In genomic region chr3:138609898-138610266, GRCh38 we compare ENCODE assay signal across 9 cellular contexts. TPM values are rescaled to one million over a fixed set of nuclear protein-coding genes. Genes with fewer than 3 reads are reported as not detected.
DNase-seq lines count a peak whose midpoint lies in the region; ATAC-seq, FAIRE-seq and TF ChIP-seq lines count a peak whose summit lies in the region.
"Had no signal": no experiment of that assay in that cellular context is flagged by ENCODE, and none has a peak within 500 bp of the region (broad histone marks: within the 10 kb centered on the region; RNA-seq: fewer than 3 reads in every experiment).

No MANE protein-coding gene starts in this region.

- no peak overlapping the region for H2BK20ac ChIP-seq in H1 (ENCODE audit: low read length)

- TF ChIP-seq EP300 in H1 (IDR thresholded peaks at IDR 0.05; ENCODE audit: borderline replicate concordance in 1 of 2, low read depth in 2 of 2, low read length in 2 of 2): no peak

- POLR2A ChIA-PET in H1 (lab: Charles Lee; ENCODE audit: partially characterized antibody): interaction anchor here (1.0 to 2.2 kb wide), 3 partner anchors 12 to 21 kb away, joined by 3 to 16 read pairs (median 3); partner anchors contain the start of gene CEP70

- H3K36me3 Mint-ChIP-seq in Calu3 (ENCODE audit: insufficient read depth, unreplicated experiment): peaks cover 23% of the 10 kb centered on the region

- TF ChIP-seq POLR2A in NB4 (IDR thresholded peaks at IDR 0.05; ENCODE audit: extremely low read depth, insufficient read length): no peak
- no peak for TF ChIP-seq POLR2A in H1 (IDR thresholded peaks at IDR 0.05; ENCODE audit: control extremely low read depth in 1 of 2, low read depth in 2 of 2, low read length in 2 of 2)

- no peak overlapping the region for H3K14ac ChIP-seq in H1 (ENCODE audit: insufficient read length)

- no peaks in the 10 kb centered on the region for H3K9me3 ChIP-seq in H1 (ENCODE audit: insufficient read depth in 2 of 2, low read depth in 1 of 2, low read length in 1 of 2)

- no peak overlapping the region for H4K8ac ChIP-seq in H1 (ENCODE audit: extremely low read depth, insufficient read depth, low read length)

- H3K18ac ChIP-seq in H1 (ENCODE audit: extremely low read depth, low read length): no peak overlapping the region

- intact Hi-C loops in Calu3 (cut with micrococcal nuclease; ENCODE audit: unreplicated experiment): no loop called here

- no peaks in the 10 kb centered on the region for H3K9me3 Mint-ChIP-seq in Calu3 (ENCODE audit: low read depth, unreplicated experiment)

- CTCF ChIA-PET in Calu3 (lab: Charles Lee): interaction anchor here (0.6 to 1.8 kb wide), 2 partner anchors 15 to 305 kb away, joined by 4 to 8 read pairs; partner anchors contain the start of gene CEP70
- CTCF ChIA-PET in H1 (lab: Charles Lee; ENCODE audit: partially characterized antibody): interaction anchor here (1.2 kb wide), 2 partner anchors 16 to 323 kb away, joined by 3 read pairs; partner anchors contain the start of gene CEP70

- no peak overlapping the region for H2BK5ac ChIP-seq in H1 (ENCODE audit: low read depth, low read length)

- H2BK12ac ChIP-seq in H1 (ENCODE audit: low read depth, low read length): no peak overlapping the region

- H4K20me1 ChIP-seq in H1 (replicated peaks in 1 of 2; ENCODE audit: control insufficient read depth in 1 of 2, insufficient read depth in 2 of 2, low read length in 2 of 2): no peaks in the 10 kb centered on the region

- peak overlapping the region; percentile 79 for H3K4me3 Mint-ChIP-seq in Calu3 (ENCODE audit: low read depth, unreplicated experiment)

- TF ChIP-seq CTCF in Calu3 (IDR thresholded peaks at IDR 0.05; ENCODE audit: unreplicated experiment) (no peak), NB4 (IDR thresholded peaks at IDR 0.05; ENCODE audit: low read depth, low read length) (no peak), H1 (IDR thresholded peaks at IDR 0.05; ENCODE audit: control extremely low read depth in 1 of 3, insufficient read depth in 1 of 3, low read depth in 1 of 3, low read length in 3 of 3) (no peak)

- H2BK120ac ChIP-seq in H1 (replicated peaks; ENCODE audit: low read depth, low read length): no peak overlapping the region

- TF ChIP-seq RAD21 in H1 (IDR thresholded peaks at IDR 0.05 in 1 of 2, conservative IDR thresholded peaks at IDR 0.05 in 1 of 2; ENCODE audit: low read depth in 2 of 2, low read length in 2 of 2): no peak

- H3K27me3 Mint-ChIP-seq in Calu3 (ENCODE audit: unreplicated experiment): no peaks in the 10 kb centered on the region

- DNase-seq in Calu3 (no peak), NB4 (ENCODE audit: low read depth) (no peak), H1 (ENCODE audit: low read depth in 1 of 2, low spot score in 2 of 2) (no peak), iPS-NIHi11 (ENCODE audit: low spot score) (no peak), NCI-H2029 (lab: John Stamatoyannopoulos, UW) (no peak)

- H4K5ac ChIP-seq in H1 (ENCODE audit: insufficient read length, low read depth, low read length): no peak overlapping the region

- H3K23me2 ChIP-seq in H1 (ENCODE audit: low read depth, low read length): peaks cover 6% of the 10 kb centered on the region; the same call in 1 of the 2 replicates

- H3K79me2 ChIP-seq in H1 (ENCODE audit: control insufficient read depth in 1 of 2, insufficient read depth in 2 of 2, low read length in 2 of 2): no peaks in the 10 kb centered on the region

- no peak overlapping the region for H3K56ac ChIP-seq in H1 (replicated peaks; ENCODE audit: insufficient read length, low read depth, low read length)

- ATAC-seq in HG03095 (IDR thresholded peaks at IDR 0.05; ENCODE audit: unreplicated experiment) (no peak), GM18517 (IDR thresholded peaks at IDR 0.05; ENCODE audit: unreplicated experiment) (no peak)

- no peak overlapping the region for H4K91ac ChIP-seq in H1 (replicated peaks; ENCODE audit: insufficient read length, low read length)

- no peak overlapping the region for H2BK15ac ChIP-seq in H1 (ENCODE audit: low read length)

- H2AK5ac ChIP-seq in H1 (ENCODE audit: low read depth, low read length): no peak overlapping the region

- H3K27me3 ChIP-seq in H1 (replicated peaks in 1 of 4; ENCODE audit: control insufficient read depth in 3 of 4, extremely low read depth in 1 of 4, insufficient read depth in 3 of 4, low read length in 3 of 4) (peaks cover 0 to 4% (median 1%) of the 10 kb centered on the region in 4 experiments; a peak in 2 of 7 replicates), rectal smooth muscle tissue (ENCODE audit: control insufficient read depth, insufficient read depth, low read length) (no peaks in the 10 kb centered on the region)

- no peak overlapping the region for H3K23ac ChIP-seq in H1 (ENCODE audit: insufficient read length)

- H3K36me3 ChIP-seq in H1 (ENCODE audit: control insufficient read depth in 2 of 4, insufficient read depth in 4 of 4, low read length in 3 of 4): no peaks in the 10 kb centered on the region
- no peaks in the 10 kb centered on the region for H3K36me3 ChIP-seq in rectal smooth muscle tissue (ENCODE audit: control insufficient read depth, insufficient read depth, low read length)

- H3K27ac Mint-ChIP-seq in Calu3 (ENCODE audit: unreplicated experiment): peak overlapping the region; percentile 99

- TSS peak; percentile 62 for BruUV-seq in Calu3 (replicated peaks; lab: Mats Ljungman, UMichigan)

- peak overlapping the region; percentile 85 to 86; a peak in 3 of 4 replicates for H3K4me2 ChIP-seq in H1 (ENCODE audit: insufficient read depth in 1 of 2, low read depth in 2 of 2, low read length in 2 of 2)

- no peak overlapping the region for H2AFZ ChIP-seq in H1 (ENCODE audit: low read length)

- H3K27ac ChIP-seq in H1 (ENCODE audit: low read depth, low read length): no peak overlapping the region
- H3K27ac ChIP-seq in rectal smooth muscle tissue (ENCODE audit: low read depth, low read length): peak overlapping the region; percentile 97

- FAIRE-seq in H1 (lab: Jason Lieb, UNC): no peak
- FAIRE-seq: TTC549 had no signal

- no peak overlapping the region for H3K4ac ChIP-seq in H1 (replicated peaks; ENCODE audit: insufficient read length, low read depth, low read length)

- no peaks in the 10 kb centered on the region for H3K79me1 ChIP-seq in H1 (ENCODE audit: low read depth, low read length)

- 69% methylated on average over 6 of the region's 6 CpGs; no CpG with 5 or more reads in 1 of the 2 experiments for WGBS in H1 (ENCODE audit: extremely low coverage in 1 of 2, insufficient coverage in 1 of 2, insufficient read length in 1 of 2, insufficient replicate concordance in 2 of 2, low coverage in 1 of 2, low lambda C conversion rate in 2 of 2, missing lambda C conversion rate in 1 of 2), 2 experiments

- H3K9ac ChIP-seq in H1 (replicated peaks in 1 of 4; ENCODE audit: extremely low read depth in 1 of 4, low read depth in 3 of 4, low read length in 3 of 4) (no peak overlapping the region), rectal smooth muscle tissue (ENCODE audit: low read length) (no peak overlapping the region)

- H3K4me1 ChIP-seq in H1 (replicated peaks in 1 of 4; ENCODE audit: control insufficient read depth in 3 of 4, insufficient read depth in 4 of 4, low read length in 3 of 4) (peaks cover 0 to 5% (median 4%) of the 10 kb centered on the region in 4 experiments; a peak in 6 of 7 replicates), rectal smooth muscle tissue (ENCODE audit: control insufficient read depth, insufficient read depth, low read length) (no peaks in the 10 kb centered on the region)

- peak overlapping the region; percentile 68 for H3K4me3 ChIP-seq in NB4 (ENCODE audit: low read depth, low read length)
- peak overlapping the region in 2 of 4 experiments; percentile 56 to 80; a peak in 3 of 8 replicates for H3K4me3 ChIP-seq in H1 (ENCODE audit: extremely low read depth in 1 of 4, insufficient read depth in 2 of 4, low read depth in 3 of 4, low read length in 4 of 4)
- H3K4me3 ChIP-seq in rectal smooth muscle tissue (ENCODE audit: low read length): peak overlapping the region; percentile 95

- H3K4me1 Mint-ChIP-seq in Calu3 (ENCODE audit: low read depth, unreplicated experiment): peaks cover 27% of the 10 kb centered on the region

TF ChIP-seq in H1, 55 proteins besides CTCF, POLR2A, EP300 and RAD21 (continues in another document):
- no peak for TF ChIP-seq GABPA (IDR thresholded peaks at IDR 0.05; ENCODE audit: borderline replicate concordance, insufficient read depth, low read length)
- TF ChIP-seq JUN (IDR thresholded peaks at IDR 0.05; ENCODE audit: low read depth, low read length): no peak
- TF ChIP-seq SIN3A (conservative IDR thresholded peaks at IDR 0.05 in 1 of 2, IDR thresholded peaks at IDR 0.05 in 1 of 2; ENCODE audit: low read depth in 1 of 2, low read length in 2 of 2): no peak
- no peak for TF ChIP-seq CHD1 (IDR thresholded peaks at IDR 0.05; ENCODE audit: low read depth, low read length)
- TF ChIP-seq HDAC6 (IDR thresholded peaks at IDR 0.05; ENCODE audit: low read depth, low read length): no peak
- TF ChIP-seq RFX5 (IDR thresholded peaks at IDR 0.05; ENCODE audit: borderline replicate concordance, low read depth, low read length): no peak
- no peak for TF ChIP-seq SP4 (IDR thresholded peaks at IDR 0.05; ENCODE audit: low read length)
- no peak for TF ChIP-seq YY1 (IDR thresholded peaks at IDR 0.05; ENCODE audit: low read depth, low read length)
- TF ChIP-seq GTF2F1 (IDR thresholded peaks at IDR 0.05; ENCODE audit: borderline replicate concordance, low read depth, low read length): no peak

RNA-seq across cellular contexts. Expression of gene FAIM, which starts 1.3 kb away (rescaled TPM):
- total RNA-seq in Calu3 (2022): 29.2 and 30.4 TPM in 2 replicates
- 6.8 and 7.1 TPM in 2 replicates for total RNA-seq in H1 (2021; fragmentation: NEBNext Ultra II Directional; extraction: Animal tissue kit (Norgen Biotek cat#: 25700))
- 1.2 TPM in 2 replicates for polyA plus RNA-seq in H1 (2011; rRNA removed)
- polyA plus RNA-seq in H1 (2011; cell fraction: cytosol; rRNA removed): 3.5 TPM
- 1.0 TPM for polyA plus RNA-seq in H1 (2011; cell fraction: nucleus; rRNA removed)
- polyA plus RNA-seq in H1 (2012, experiment 1 of 2): 5.7 to 9.7 TPM (median 7.2 TPM) in 4 replicates
- polyA plus RNA-seq in H1 (2012, experiment 2 of 2): 3.8 TPM
- polyA plus RNA-seq in H1 (2013, experiment 1 of 2): 8.3 TPM
- 8.1 TPM for polyA plus RNA-seq in H1 (2013, experiment 2 of 2)
- polyA minus RNA-seq in H1 (2011; rRNA and poly(A)+ RNA removed): 0.66 and 1.0 TPM in 2 replicates
- 2.8 TPM for polyA minus RNA-seq in H1 (2011; cell fraction: cytosol; rRNA and poly(A)+ RNA removed)
- polyA minus RNA-seq in H1 (2011; cell fraction: nucleus; rRNA and poly(A)+ RNA removed): 1.6 TPM

RNA-seq across cellular contexts. Expression of gene CEP70, which starts 15.8 kb away (rescaled TPM):
- 88.8 and 99.1 TPM in 2 replicates for total RNA-seq in Calu3 (2022)
- total RNA-seq in H1 (2021; fragmentation: NEBNext Ultra II Directional; extraction: Animal tissue kit (Norgen Biotek cat#: 25700)): 23.6 and 26.2 TPM in 2 replicates
- polyA plus RNA-seq in H1 (2011; rRNA removed): 2.8 and 3.9 TPM in 2 replicates
- polyA plus RNA-seq in H1 (2011; cell fraction: cytosol; rRNA removed): 10.2 TPM
- polyA plus RNA-seq in H1 (2011; cell fraction: nucleus; rRNA removed): 4.0 TPM
- 13.1 to 29.7 TPM (median 15.8 TPM) in 4 replicates for polyA plus RNA-seq in H1 (2012, experiment 1 of 2)
- polyA plus RNA-seq in H1 (2012, experiment 2 of 2): 1.2 TPM
- 21.2 TPM for polyA plus RNA-seq in H1 (2013, experiment 1 of 2)
- 21.5 TPM for polyA plus RNA-seq in H1 (2013, experiment 2 of 2)
- 12.2 and 18.3 TPM in 2 replicates for polyA minus RNA-seq in H1 (2011; rRNA and poly(A)+ RNA removed)
- polyA minus RNA-seq in H1 (2011; cell fraction: cytosol; rRNA and poly(A)+ RNA removed): 10.9 TPM
- polyA minus RNA-seq in H1 (2011; cell fraction: nucleus; rRNA and poly(A)+ RNA removed): 38.0 TPM
